In the genomic region with DNA sequence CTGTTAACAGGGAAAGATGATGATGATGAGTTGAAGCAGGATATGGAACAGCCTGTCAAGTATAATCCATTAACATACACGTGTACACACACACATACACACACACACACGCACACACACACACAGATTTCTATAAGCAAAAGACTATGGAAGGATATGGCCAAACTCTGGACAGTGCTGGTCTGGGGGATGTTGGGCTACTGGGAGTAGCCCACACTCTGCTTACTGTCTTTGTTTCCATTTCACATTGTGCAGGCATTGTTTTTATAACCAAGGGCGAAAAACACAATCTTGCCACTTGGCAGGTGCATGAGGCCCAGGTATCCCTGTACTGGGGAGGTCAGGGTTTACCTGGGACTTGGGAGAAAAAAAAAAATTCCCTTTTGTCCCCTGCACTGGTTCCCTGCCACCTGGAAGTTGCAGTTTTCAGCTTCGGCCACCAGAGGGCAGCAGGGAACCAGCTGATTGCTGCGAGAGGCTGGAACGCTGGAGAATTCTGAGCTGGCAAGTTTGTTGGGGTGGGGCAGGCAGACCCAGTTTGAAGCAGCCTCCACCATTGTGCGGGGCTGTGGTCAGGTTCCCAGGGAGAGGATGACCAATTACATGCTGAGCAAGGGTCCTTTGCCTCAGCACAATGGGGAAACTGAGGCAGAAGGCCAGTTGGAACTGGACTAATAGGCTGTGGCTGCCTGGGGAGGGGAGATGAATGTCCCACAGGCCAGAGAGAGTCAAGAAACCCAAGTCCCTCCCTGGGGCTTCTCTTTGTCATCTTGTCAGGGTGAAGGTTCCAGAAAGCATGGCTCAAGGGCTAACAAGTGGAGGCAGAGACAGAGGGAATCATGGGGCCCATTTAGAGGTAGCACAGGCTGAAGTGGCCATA, we compare ENCODE assay signal across 1 cellular context.
TF ChIP-seq lines count a peak whose summit lies in the region.

No MANE protein-coding gene starts in this region.

TF ChIP-seq in HCT116, 20 proteins besides CTCF, POLR2A, EP300 and RAD21 (continued from another document):
- no peak for TF ChIP-seq TCF7L2 (IDR thresholded peaks at IDR 0.05; ENCODE audit: borderline replicate concordance, extremely low read depth, insufficient read depth, insufficient read length)
- TF ChIP-seq, protein P1, sequence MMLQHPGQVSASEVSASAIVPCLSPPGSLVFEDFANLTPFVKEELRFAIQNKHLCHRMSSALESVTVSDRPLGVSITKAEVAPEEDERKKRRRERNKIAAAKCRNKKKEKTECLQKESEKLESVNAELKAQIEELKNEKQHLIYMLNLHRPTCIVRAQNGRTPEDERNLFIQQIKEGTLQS (IDR thresholded peaks at IDR 0.05) = no peak
